In genomic region chr6:44064089-44064947, GRCh38 we compare ENCODE assay signal across 9 cellular contexts.
A peak's percentile ranks its signal among the peaks of the same experiment; 100 is the strongest.
DNase-seq lines count a peak whose midpoint lies in the region; ATAC-seq and TF ChIP-seq lines count a peak whose summit lies in the region.
"Had no signal": no experiment of that assay in that cellular context is flagged by ENCODE, and none has a peak within 500 bp of the region (broad histone marks: within the 10 kb centered on the region; RNA-seq: fewer than 3 reads in every experiment).

No MANE protein-coding gene starts in this region.

- peak; percentile 92 for ATAC-seq in activated T-helper 17 cell treated with anti-CD3 and anti-CD28 coated beads, Interleukin-2, amount 50 U/mL, for 72 hours (replicated peaks)
- ATAC-seq in stimulated activated naive B cell treated with anti-CD40 and anti-IgM and Interleukin-4, amounts not matched to agents 10 μg/mL and 1 μg/mL and 100 μg/mL, for 72 hours (replicated peaks): peak; percentile 75 to 82
- ATAC-seq in GM18502 (IDR thresholded peaks at IDR 0.05; ENCODE audit: poor library complexity, unreplicated experiment) (no peak), HG03097 (IDR thresholded peaks at IDR 0.05; ENCODE audit: low FRiP score, unreplicated experiment) (no peak), HG03175 (IDR thresholded peaks at IDR 0.05; ENCODE audit: unreplicated experiment) (no peak)

- peaks cover 0 to 64% of the 10 kb centered on the region in 2 donors for H3K4me1 ChIP-seq in right atrium auricular region

- no peaks in the 10 kb centered on the region for H3K27me3 ChIP-seq in right atrium auricular region

- H3K27me3 Mint-ChIP-seq in activated T-helper 17 cell treated with anti-CD3 and anti-CD28 coated beads, Interleukin-2, amount 50 U/mL, for 72 hours: peaks cover 3% of the 10 kb centered on the region
- peaks cover 28 to 34% of the 10 kb centered on the region in 2 donors for H3K27me3 Mint-ChIP-seq in stimulated activated naive B cell treated with anti-CD40 and anti-IgM and Interleukin-4, amounts not matched to agents 10 μg/mL and 1 μg/mL and 100 μg/mL, for 72 hours

- peaks cover 10% of the 10 kb centered on the region for H3K4me1 Mint-ChIP-seq in activated T-helper 17 cell treated with anti-CD3 and anti-CD28 coated beads, Interleukin-2, amount 50 U/mL, for 72 hours
- H3K4me1 Mint-ChIP-seq in stimulated activated naive B cell treated with anti-CD40 and anti-IgM and Interleukin-4, amounts not matched to agents 10 μg/mL and 1 μg/mL and 100 μg/mL, for 72 hours: peaks cover 22 to 27% of the 10 kb centered on the region in 2 donors
- H3K4me1 Mint-ChIP-seq: IgD-negative memory B cell had no signal

- peak overlapping the region; percentile 44 for H3K4me3 Mint-ChIP-seq in activated T-helper 17 cell treated with anti-CD3 and anti-CD28 coated beads, Interleukin-2, amount 50 U/mL, for 72 hours
- peak overlapping the region in 1 of 2 donors; percentile 3 for H3K4me3 Mint-ChIP-seq in stimulated activated naive B cell treated with anti-CD40 and anti-IgM and Interleukin-4, amounts not matched to agents 10 μg/mL and 1 μg/mL and 100 μg/mL, for 72 hours
- H3K4me3 Mint-ChIP-seq: IgD-negative memory B cell had no signal

- peak overlapping the region; percentile 87 to 88 for H3K27ac ChIP-seq in right atrium auricular region

- no peaks in the 10 kb centered on the region for H3K36me3 ChIP-seq in right atrium auricular region

- no peak for TF ChIP-seq CTCF in right atrium auricular region (IDR thresholded peaks at IDR 0.05)

- H3K9me3 Mint-ChIP-seq in activated T-helper 17 cell treated with anti-CD3 and anti-CD28 coated beads, Interleukin-2, amount 50 U/mL, for 72 hours: no peaks in the 10 kb centered on the region
- H3K9me3 Mint-ChIP-seq in stimulated activated naive B cell treated with anti-CD40 and anti-IgM and Interleukin-4, amounts not matched to agents 10 μg/mL and 1 μg/mL and 100 μg/mL, for 72 hours: peaks cover 5 to 7% of the 10 kb centered on the region in 2 donors

- H3K36me3 Mint-ChIP-seq in activated T-helper 17 cell treated with anti-CD3 and anti-CD28 coated beads, Interleukin-2, amount 50 U/mL, for 72 hours (ENCODE audit: low read depth): no peaks in the 10 kb centered on the region
- peaks cover 5 to 9% of the 10 kb centered on the region in 2 donors for H3K36me3 Mint-ChIP-seq in stimulated activated naive B cell treated with anti-CD40 and anti-IgM and Interleukin-4, amounts not matched to agents 10 μg/mL and 1 μg/mL and 100 μg/mL, for 72 hours
- H3K36me3 Mint-ChIP-seq: IgD-negative memory B cell had no signal

- no peak overlapping the region for H3K4me3 ChIP-seq in right atrium auricular region

- H3K9me3 ChIP-seq in right atrium auricular region: no peaks in the 10 kb centered on the region

- H3K27ac Mint-ChIP-seq in activated T-helper 17 cell treated with anti-CD3 and anti-CD28 coated beads, Interleukin-2, amount 50 U/mL, for 72 hours: peak overlapping the region; percentile 73
- H3K27ac Mint-ChIP-seq in stimulated activated naive B cell treated with anti-CD40 and anti-IgM and Interleukin-4, amounts not matched to agents 10 μg/mL and 1 μg/mL and 100 μg/mL, for 72 hours: peak overlapping the region; percentile 87
- H3K27ac Mint-ChIP-seq: IgD-negative memory B cell had no signal

- DNase-seq in H4 (ENCODE audit: low spot score) (peak; percentile 92), right atrium auricular region (ENCODE audit: low spot score) (peak; percentile 95), SIG-M5 treated with dmso at 0.1 percent for 504 hours (lab: John Stamatoyannopoulos, UW; ENCODE audit: unreplicated experiment) (no peak)
- DNase-seq in stimulated activated naive B cell treated with anti-CD40 and anti-IgM and Interleukin-4, amounts not matched to agents 10 μg/mL and 1 μg/mL and 100 μg/mL, for 72 hours: no peak

Comparison
In these comparisons a context has a peak if more than half of its experiments do, and no peak if none do; other contexts are left out.
1. DNase-seq: peak in H4 (single experiment) and right atrium auricular region (single experiment); none in stimulated activated naive B cell treated with anti-CD40 and anti-IgM and Interleukin-4, amounts not matched to agents 10 μg/mL and 1 μg/mL and 100 μg/mL, for 72 hours (single experiment) and SIG-M5 treated with dmso at 0.1 percent for 504 hours (single experiment).
2. ATAC-seq: peak in activated T-helper 17 cell treated with anti-CD3 and anti-CD28 coated beads, Interleukin-2, amount 50 U/mL, for 72 hours (single experiment) and stimulated activated naive B cell treated with anti-CD40 and anti-IgM and Interleukin-4, amounts not matched to agents 10 μg/mL and 1 μg/mL and 100 μg/mL, for 72 hours (2 of 2); none in GM18502 (single experiment), HG03097 (single experiment) and HG03175 (single experiment).